27 cellular contexts compared by ENCODE assay signal in the genomic region with DNA sequence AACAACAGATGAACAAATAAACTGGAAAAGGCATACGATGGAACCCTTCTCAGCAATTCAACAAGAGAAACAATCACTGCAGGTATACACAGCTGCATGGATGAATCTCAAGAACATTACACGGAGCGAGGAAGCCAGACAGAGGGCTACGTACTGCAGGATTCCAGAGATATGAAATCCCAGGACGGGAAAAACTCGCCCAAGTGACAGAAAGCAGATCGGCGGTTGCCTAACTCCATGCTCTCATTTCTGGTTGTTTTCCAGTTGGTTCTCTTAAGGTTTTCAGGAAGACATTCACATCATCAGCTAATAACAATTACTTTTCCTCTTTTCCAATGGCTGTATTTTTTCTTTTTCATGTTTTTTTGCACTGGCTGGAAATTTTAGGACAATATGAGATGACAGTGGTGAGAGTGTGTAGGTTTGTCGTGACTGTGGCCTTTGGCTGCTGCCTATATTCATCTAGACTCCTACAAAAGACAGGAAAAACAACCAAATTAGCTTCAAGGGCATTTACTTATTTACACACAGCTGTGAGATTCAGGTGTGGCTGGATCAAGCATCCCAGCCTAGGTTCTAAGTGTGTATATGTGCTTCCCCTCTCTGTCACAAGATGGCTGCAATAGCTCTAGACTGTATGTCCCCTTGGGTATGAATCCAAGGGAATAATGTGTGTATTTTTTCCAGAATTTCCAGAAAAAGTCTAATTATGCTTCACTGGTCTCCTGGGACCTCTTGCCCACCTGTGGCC. TPM values are rescaled to one million over a fixed set of nuclear protein-coding genes. Genes with fewer than 3 reads are reported as not detected.
DNase-seq lines count a peak whose midpoint lies in the region; ATAC-seq and TF ChIP-seq lines count a peak whose summit lies in the region.
"Had no signal": no experiment of that assay in that cellular context is flagged by ENCODE, and none has a peak within 500 bp of the region (broad histone marks: within the 10 kb centered on the region; RNA-seq: fewer than 3 reads in every experiment).

No MANE protein-coding gene starts in this region.

- no peaks in the 10 kb centered on the region for H3K36me3 ChIP-seq in adrenal gland (replicated peaks in 1 of 2)
- H3K36me3 ChIP-seq: thyroid gland had no signal

- H3K27ac ChIP-seq in right cardiac atrium (ENCODE audit: low read length) (no peak overlapping the region), adrenal gland (no peak overlapping the region)
- H3K27ac ChIP-seq: psoas muscle, thyroid gland had no signal

- H3K4me3 ChIP-seq in fibroblast of pulmonary artery (replicated peaks; ENCODE audit: low read depth, low read length): no peak overlapping the region
- H3K4me3 ChIP-seq in right cardiac atrium (ENCODE audit: low read length): no peak overlapping the region
- no peak overlapping the region for H3K4me3 ChIP-seq in adrenal gland
- H3K4me3 ChIP-seq: psoas muscle, thyroid gland had no signal

- WGBS in right cardiac atrium: 78% methylated on average over 9 of the region's 9 CpGs
- WGBS in adrenal gland, 4 donors: 86 to 95% (median 93%) methylated on average over 9 of the region's 9 CpGs

- TF ChIP-seq POLR2A in adrenal gland (IDR thresholded peaks at IDR 0.05): no peak

- H3K27me3 ChIP-seq in right cardiac atrium (ENCODE audit: control insufficient read depth, insufficient read depth) (no peaks in the 10 kb centered on the region), adrenal gland (no peaks in the 10 kb centered on the region)
- H3K27me3 ChIP-seq: thyroid gland had no signal

- intact Hi-C loops in right cardiac atrium (cut with DNase I): loop anchor here in 1 of 4 donors (10.0 kb wide), 1 partner anchor 123 kb away; no protein-coding TSS in a partner anchor
- intact Hi-C loops in sciatic nerve (cut with DNase I): no loop called here
- intact Hi-C loops in adrenal gland (cut with DNase I): no loop called here

- H3K9me3 ChIP-seq in right cardiac atrium (ENCODE audit: control insufficient read depth, low read length) (no peaks in the 10 kb centered on the region), adrenal gland (replicated peaks in 1 of 3) (no peaks in the 10 kb centered on the region)
- H3K9me3 ChIP-seq: psoas muscle, thyroid gland had no signal

- DNase-seq in GM13976 (ENCODE audit: low spot score) (peak; percentile 8), fibroblast of pulmonary artery (ENCODE audit: low read depth) (peak; percentile 48), right cardiac atrium (peak in 2 of 3 donors; percentile 39 to 50), sciatic nerve (ENCODE audit: low spot score) (peak; percentile 40), CD1c-positive myeloid dendritic cell (ENCODE audit: extremely low spot score) (no peak), adrenal gland (no peak), NCI-H146 (lab: John Stamatoyannopoulos, UW) (no peak)
- DNase-seq: activated CD4-positive, alpha-beta T cell treated with anti-CD3 and anti-CD28 coated beads, Interleukin-2, amount 50 U/mL, for 4 hours; activated CD8-positive, alpha-beta memory T cell treated with anti-CD3 and anti-CD28 coated beads, Interleukin-2, amount 10 ng/mL, durations not matched to agents 7 days and 5 days; activated naive CD4-positive, alpha-beta T cell treated with Interleukin-2 at 50 U/mL for 16 hours; activated T-cell treated with anti-CD3 and anti-CD28 coated beads, Interleukin-2, amount 50 U/mL, for 4 hours; AML-193; CD4-positive, alpha-beta T cell; midbrain; NCI-H1436 treated with DMSO at 0.1 percent for 48 hours; NCI-H345; NCI-H69; nucleus accumbens; SHP77; small intestine; stimulated activated CD4-positive, alpha-beta T cell treated with anti-CD3 and anti-CD28 coated beads, Interleukin-1b, Interleukin-23, amount 100 ng/mL, for 48 hours; stimulated activated naive CD8-positive, alpha-beta T cell treated with anti-CD3 and anti-CD28 coated beads, Interleukin-15, amount 100 ng/mL, for 72 hours; T-helper 17 cell; thyroid gland had no signal

- peaks cover 17% of the 10 kb centered on the region for H3K4me1 ChIP-seq in right cardiac atrium (ENCODE audit: control insufficient read depth, insufficient read depth, low read length)
- H3K4me1 ChIP-seq in adrenal gland (replicated peaks in 1 of 2): peaks cover 9 to 27% of the 10 kb centered on the region in 2 donors

- TF ChIP-seq CTCF in GM13976 (IDR thresholded peaks at IDR 0.05; ENCODE audit: borderline replicate concordance, control extremely low read depth, extremely low read depth, insufficient read depth, missing control alignments) (no peak), fibroblast of pulmonary artery (IDR thresholded peaks at IDR 0.05; ENCODE audit: low read length, missing control alignments) (no peak), adrenal gland (IDR thresholded peaks at IDR 0.05) (no peak)

- in situ Hi-C loops in GM13976 (cut with MboI; ENCODE audit: low sequenced_read_pairs, unreplicated experiment): no loop called here

- ATAC-seq in right cardiac atrium (no peak), sciatic nerve (no peak), HG02610 (IDR thresholded peaks at IDR 0.05; ENCODE audit: unreplicated experiment) (no peak)
- ATAC-seq: activated CD8-positive, alpha-beta memory T cell treated with anti-CD3 and anti-CD28 coated beads, Interleukin-2, amount 10 ng/mL, durations not matched to agents 7 days and 5 days; activated T-cell treated with anti-CD3 and anti-CD28 coated beads, Interleukin-2, amount 50 U/mL, for 4 hours; naive thymus-derived CD8-positive, alpha-beta T cell; psoas muscle; stimulated activated naive CD8-positive, alpha-beta T cell treated with anti-CD3 and anti-CD28 coated beads, Interleukin-15, amount 100 ng/mL, for 72 hours; T-helper 17 cell had no signal

RNA-seq across cellular contexts. Expression of a gene that starts 25.7 kb away (rescaled TPM):
- total RNA-seq in right cardiac atrium (100 to 1,000 TPM in 2 of 4 donors, 10 to 100 TPM in 2; 92.0 to 116 (median 99.2) TPM), sciatic nerve (54.3 TPM), adrenal gland (10 to 100 TPM; 25.9 to 62.9 (median 42.6) TPM)
- polyA plus RNA-seq in right cardiac atrium (60.0 TPM), adrenal gland (10 to 100 TPM; 13.5 to 15.3 (median 14.1) TPM)

Comparison
In these comparisons a context has a peak if more than half of its experiments do, and no peak if none do; other contexts are left out.
1. DNase-seq: peak in GM13976 (single experiment), fibroblast of pulmonary artery (single experiment), right cardiac atrium (2 of 3) and sciatic nerve (single experiment); none in CD1c-positive myeloid dendritic cell (single experiment), adrenal gland (0 of 7) and NCI-H146 (single experiment).